1 cellular context compared by ENCODE assay signal in genomic region chr7:140926021-140926812, GRCh38.
TF ChIP-seq lines count a peak whose summit lies in the region.

No MANE protein-coding gene starts in this region.

TF ChIP-seq in K562, 482 proteins besides CTCF, POLR2A, EP300 and RAD21:
- TF ChIP-seq ZC3H11A (IDR thresholded peaks at IDR 0.05; ENCODE audit: low read depth, low read length) (no peak), ZHX1 (conservative IDR thresholded peaks at IDR 0.05; ENCODE audit: low read length) (no peak), ATF3 (IDR thresholded peaks at IDR 0.05) (peak; percentile 78), ATF3 (CRISPR knock-in tag; conservative IDR thresholded peaks at IDR 0.05) (no peak), XRCC4 (IDR thresholded peaks at IDR 0.05; ENCODE audit: extremely low read depth, insufficient read depth, insufficient read length) (no peak), ZNF121 (CRISPR knock-in tag; conservative IDR thresholded peaks at IDR 0.05) (peak; percentile 73), BRCA1 (IDR thresholded peaks at IDR 0.05) (no peak), BRCA1 (CRISPR knock-in tag; IDR thresholded peaks at IDR 0.05) (no peak), ZBTB2 (IDR thresholded peaks at IDR 0.05) (no peak), HDAC1 (IDR thresholded peaks at IDR 0.05) (no peak), MITF (IDR thresholded peaks at IDR 0.05) (no peak), BCOR (IDR thresholded peaks at IDR 0.05) (0 out of 2 replicates have a peak, but pooled peaks have one; percentile 11), TBL1XR1 (IDR thresholded peaks at IDR 0.05; ENCODE audit: low read length in 2 of 2) (no peak), ZFPM2 (CRISPR knock-in tag; IDR thresholded peaks at IDR 0.05) (no peak), ZNF253 (CRISPR knock-in tag; conservative IDR thresholded peaks at IDR 0.05) (no peak), JUND (IDR thresholded peaks at IDR 0.05; ENCODE audit: borderline replicate concordance, low read depth, low read length) (no peak), JUND (tag; IDR thresholded peaks at IDR 0.05; ENCODE audit: borderline replicate concordance, low read depth, low read length) (peak; percentile 51; the same call in 1 of the 3 replicates), KDM4B (IDR thresholded peaks at IDR 0.05; ENCODE audit: borderline replicate concordance in 2 of 2, low read depth in 1 of 2) (no peak), ATF7 (IDR thresholded peaks at IDR 0.05) (peak; percentile 25; the same call in 1 of the 2 replicates)
